ENCODE assay signal across 1 cellular context in genomic region chr6:156407334-156407733, GRCh38.
TF ChIP-seq lines count a peak whose summit lies in the region.

No MANE protein-coding gene starts in this region.

TF ChIP-seq in GM23338, 12 proteins besides CTCF, POLR2A, EP300 and RAD21 (continued from another document):
- TF ChIP-seq ZNF114 (CRISPR knock-in tag; IDR thresholded peaks at IDR 0.05) (no peak), REST (IDR thresholded peaks at IDR 0.05; ENCODE audit: unreplicated experiment) (no peak), JUNB (IDR thresholded peaks at IDR 0.05; ENCODE audit: unreplicated experiment) (no peak), EZH2 (IDR thresholded peaks at IDR 0.05; ENCODE audit: low read depth, unreplicated experiment) (no peak), CREB1 (CRISPR knock-in tag; IDR thresholded peaks at IDR 0.05; ENCODE audit: low read depth) (no peak)
- TF ChIP-seq, protein P1, sequence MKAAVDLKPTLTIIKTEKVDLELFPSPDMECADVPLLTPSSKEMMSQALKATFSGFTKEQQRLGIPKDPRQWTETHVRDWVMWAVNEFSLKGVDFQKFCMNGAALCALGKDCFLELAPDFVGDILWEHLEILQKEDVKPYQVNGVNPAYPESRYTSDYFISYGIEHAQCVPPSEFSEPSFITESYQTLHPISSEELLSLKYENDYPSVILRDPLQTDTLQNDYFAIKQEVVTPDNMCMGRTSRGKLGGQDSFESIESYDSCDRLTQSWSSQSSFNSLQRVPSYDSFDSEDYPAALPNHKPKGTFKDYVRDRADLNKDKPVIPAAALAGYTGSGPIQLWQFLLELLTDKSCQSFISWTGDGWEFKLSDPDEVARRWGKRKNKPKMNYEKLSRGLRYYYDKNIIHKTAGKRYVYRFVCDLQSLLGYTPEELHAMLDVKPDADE (IDR thresholded peaks at IDR 0.05), result no peak
